In genomic region chrX:124540474-124540873, GRCh38 we compare ENCODE assay signal across 28 cellular contexts.
"Had no signal": no experiment of that assay in that cellular context is flagged by ENCODE, and none has a peak within 500 bp of the region (broad histone marks: within the 10 kb centered on the region; RNA-seq: fewer than 3 reads in every experiment).

No MANE protein-coding gene starts in this region.

- H2AFZ ChIP-seq: hepatocyte, neural progenitor cell, parathyroid adenoma had no signal

- H3K79me2 ChIP-seq: hepatocyte, parathyroid adenoma had no signal

- H3K4me1 ChIP-seq: gastroesophageal sphincter, heart left ventricle, neural progenitor cell, parathyroid adenoma, suprapubic skin, transverse colon, upper lobe of right lung, uterus had no signal

- H3K4me2 ChIP-seq: hepatocyte, neural progenitor cell, smooth muscle cell had no signal

- H3K4me3 Mint-ChIP-seq: effector memory CD8-positive, alpha-beta T cell; naive thymus-derived CD4-positive, alpha-beta T cell; nephron; neural progenitor cell; stimulated activated naive CD8-positive, alpha-beta T cell treated with anti-CD3 and anti-CD28 coated beads, Interleukin-15, amount 100 ng/mL, for 72 hours had no signal

- H3K27me3 Mint-ChIP-seq: effector memory CD8-positive, alpha-beta T cell; naive thymus-derived CD4-positive, alpha-beta T cell; progenitor cell of endocrine pancreas; stimulated activated naive CD8-positive, alpha-beta T cell treated with anti-CD3 and anti-CD28 coated beads, Interleukin-15, amount 100 ng/mL, for 72 hours had no signal

- DNase-seq: cortex of kidney; effector memory CD8-positive, alpha-beta T cell; foreskin fibroblast; heart left ventricle; kidney; mesenchymal stem cell; midbrain; naive thymus-derived CD4-positive, alpha-beta T cell; stimulated activated CD4-positive, alpha-beta T cell treated with anti-CD3 and anti-CD28 coated beads, Interleukin-12 subunit alpha, Interleukin-12 subunit beta, amount 100 ng/mL, for 4 hours; stimulated activated CD4-positive, alpha-beta T cell treated with anti-CD3 and anti-CD28 coated beads, Interleukin-1b, Interleukin-23, amount 100 ng/mL, for 48 hours; stimulated activated CD4-positive, alpha-beta T cell treated with anti-CD3 and anti-CD28 coated beads, Interleukin-4, amount 100 ng/mL, for 1 hour; stimulated activated CD8-positive, alpha-beta memory T cell treated with anti-CD3 and anti-CD28 coated beads, Interleukin-4, amount 100 ng/mL, for 48 hours; stimulated activated naive CD4-positive, alpha-beta T cell; stimulated activated naive CD8-positive, alpha-beta T cell treated with anti-CD3 and anti-CD28 coated beads, Interleukin-15, amount 100 ng/mL, for 72 hours; transverse colon; upper lobe of right lung; uterus had no signal

- H3K27ac Mint-ChIP-seq: effector memory CD8-positive, alpha-beta T cell; naive thymus-derived CD4-positive, alpha-beta T cell; nephron; neural progenitor cell; progenitor cell of endocrine pancreas; stimulated activated naive CD8-positive, alpha-beta T cell treated with anti-CD3 and anti-CD28 coated beads, Interleukin-15, amount 100 ng/mL, for 72 hours had no signal

- ATAC-seq: effector memory CD8-positive, alpha-beta T cell; gastroesophageal sphincter; heart left ventricle; left lobe of liver; naive thymus-derived CD4-positive, alpha-beta T cell; sciatic nerve; stimulated activated naive CD8-positive, alpha-beta T cell treated with anti-CD3 and anti-CD28 coated beads, Interleukin-15, amount 100 ng/mL, for 72 hours; upper lobe of right lung had no signal

- H3K9me3 Mint-ChIP-seq: effector memory CD8-positive, alpha-beta T cell; naive thymus-derived CD4-positive, alpha-beta T cell; nephron; neural progenitor cell; stimulated activated naive CD8-positive, alpha-beta T cell treated with anti-CD3 and anti-CD28 coated beads, Interleukin-15, amount 100 ng/mL, for 72 hours had no signal

- H3K4me1 Mint-ChIP-seq: naive thymus-derived CD4-positive, alpha-beta T cell; nephron; neural progenitor cell; stimulated activated naive CD8-positive, alpha-beta T cell treated with anti-CD3 and anti-CD28 coated beads, Interleukin-15, amount 100 ng/mL, for 72 hours had no signal

- H3K9ac ChIP-seq: neural progenitor cell, parathyroid adenoma had no signal

- H3K36me3 ChIP-seq: gastroesophageal sphincter, heart left ventricle, neural progenitor cell, suprapubic skin, transverse colon, upper lobe of right lung, uterus had no signal

- H3K27me3 ChIP-seq: gastroesophageal sphincter, heart left ventricle, hepatocyte, neural progenitor cell, suprapubic skin, transverse colon, upper lobe of right lung, uterus had no signal

- H3K9me3 ChIP-seq: gastroesophageal sphincter, heart left ventricle, suprapubic skin, transverse colon, upper lobe of right lung, uterus had no signal

- H3K27ac ChIP-seq: gastroesophageal sphincter, heart left ventricle, hepatocyte, neural progenitor cell, parathyroid adenoma, suprapubic skin, transverse colon, upper lobe of right lung, uterus had no signal

- H3K36me3 Mint-ChIP-seq: neural progenitor cell had no signal

- H3K4me3 ChIP-seq: gastroesophageal sphincter, heart left ventricle, hepatocyte, lung, neural progenitor cell, smooth muscle cell, suprapubic skin, transverse colon, upper lobe of right lung, uterus had no signal
